Comparison of ENCODE assay signal across 9 cellular contexts in the genomic region with DNA sequence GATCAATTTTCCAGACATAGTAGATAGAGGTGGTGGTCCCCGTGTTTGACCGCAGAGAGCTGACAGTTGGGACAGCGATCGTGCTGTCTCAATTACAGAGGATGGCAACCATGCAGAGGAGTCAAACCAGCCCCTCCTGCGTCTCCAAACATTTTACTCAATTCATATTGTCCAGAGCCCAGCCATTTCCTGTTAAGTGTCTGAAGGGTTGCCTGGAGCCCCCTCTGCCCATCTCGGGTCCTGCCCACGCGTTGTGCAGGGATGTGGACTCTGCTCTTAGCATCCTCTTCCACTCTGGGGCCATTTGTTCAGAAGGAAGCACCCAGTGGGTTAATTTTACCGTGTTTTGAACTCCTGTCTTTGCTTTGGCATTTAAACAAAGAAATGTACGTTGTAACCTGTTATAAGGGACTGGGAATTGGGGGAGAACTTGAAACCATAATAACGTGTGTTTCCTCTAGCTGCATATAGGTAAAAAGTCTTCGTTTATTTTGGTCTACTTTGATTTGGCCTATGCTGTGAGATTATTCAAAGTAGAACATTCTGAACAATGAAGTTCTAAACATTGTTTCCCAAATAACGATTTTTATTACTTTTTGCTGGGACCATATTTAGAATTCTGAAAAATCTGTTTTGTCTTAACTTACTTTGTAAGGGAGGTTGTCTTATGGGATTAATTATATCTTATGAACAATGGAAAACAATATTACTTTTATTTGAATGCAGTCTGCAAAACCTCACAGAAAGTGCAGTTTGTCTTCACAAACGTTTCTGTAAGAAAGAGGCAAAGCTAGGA. TPM values are rescaled to one million over a fixed set of nuclear protein-coding genes. Genes with fewer than 3 reads are reported as not detected.
DNase-seq lines count a peak whose midpoint lies in the region; ATAC-seq and FAIRE-seq lines count a peak whose summit lies in the region.
"Had no signal": no experiment of that assay in that cellular context is flagged by ENCODE, and none has a peak within 500 bp of the region (broad histone marks: within the 10 kb centered on the region; RNA-seq: fewer than 3 reads in every experiment).

No MANE protein-coding gene starts in this region.

- H3K4me1 ChIP-seq in skeletal muscle satellite cell (ENCODE audit: control insufficient read depth, insufficient read depth, low read length) = no peaks in the 10 kb centered on the region

- no peaks in the 10 kb centered on the region for H3K36me3 ChIP-seq in skeletal muscle satellite cell (ENCODE audit: insufficient read depth, low read length)

- no peak overlapping the region for H3K9ac ChIP-seq in skeletal muscle satellite cell (ENCODE audit: low read depth, low read length)

- FAIRE-seq in HTR-8/SVneo (lab: Jason Lieb, UNC) = no peak

- H3K4me3 Mint-ChIP-seq in activated naive CD8-positive, alpha-beta T cell treated with anti-CD3 and anti-CD28 coated beads for 36 hours = peak overlapping the region; percentile 32
- H3K4me3 Mint-ChIP-seq: stimulated activated naive CD8-positive, alpha-beta T cell treated with anti-CD3 and anti-CD28 coated beads, Interleukin-15, Interleukin-2, amounts not matched to agents 100 ng/mL and 50 ng/mL, for 24 hours had no signal

- H3K9me3 Mint-ChIP-seq in activated naive CD8-positive, alpha-beta T cell treated with anti-CD3 and anti-CD28 coated beads for 36 hours = no peaks in the 10 kb centered on the region

- H3K4me1 Mint-ChIP-seq in activated naive CD8-positive, alpha-beta T cell treated with anti-CD3 and anti-CD28 coated beads for 36 hours = peaks cover 7% of the 10 kb centered on the region

- H3K4me2 ChIP-seq in skeletal muscle satellite cell (ENCODE audit: low read length) = peak overlapping the region; percentile 79

- H3K27me3 Mint-ChIP-seq in activated naive CD8-positive, alpha-beta T cell treated with anti-CD3 and anti-CD28 coated beads for 36 hours = peaks cover 84% of the 10 kb centered on the region

- no peaks in the 10 kb centered on the region for H3K9me3 ChIP-seq in iPS-18c (ENCODE audit: control insufficient read depth, insufficient read depth, low read length)
- H3K9me3 ChIP-seq in skeletal muscle satellite cell (replicated peaks; ENCODE audit: low read length) = no peaks in the 10 kb centered on the region

- DNase-seq in HTR-8/SVneo (ENCODE audit: insufficient read length, low spot score) (peak; percentile 34), NCI-H524 treated with DMSO at 0.1 percent for 48 hours (lab: John Stamatoyannopoulos, UW) (no peak), superior temporal gyrus (ENCODE audit: extremely low spot score) (no peak)
- no peak for DNase-seq in activated naive CD8-positive, alpha-beta T cell treated with anti-CD3 and anti-CD28 coated beads for 36 hours

- no peak for ATAC-seq in HG02759 (IDR thresholded peaks at IDR 0.05; ENCODE audit: unreplicated experiment)
- no peak for ATAC-seq in GM19467 (IDR thresholded peaks at IDR 0.05; ENCODE audit: unreplicated experiment)

- H3K36me3 Mint-ChIP-seq in activated naive CD8-positive, alpha-beta T cell treated with anti-CD3 and anti-CD28 coated beads for 36 hours = no peaks in the 10 kb centered on the region

- no peak overlapping the region for H3K27ac Mint-ChIP-seq in activated naive CD8-positive, alpha-beta T cell treated with anti-CD3 and anti-CD28 coated beads for 36 hours
- H3K27ac Mint-ChIP-seq: stimulated activated naive CD8-positive, alpha-beta T cell treated with anti-CD3 and anti-CD28 coated beads, Interleukin-15, Interleukin-2, amounts not matched to agents 100 ng/mL and 50 ng/mL, for 24 hours had no signal

- H3K4me3 ChIP-seq in iPS-18c (ENCODE audit: insufficient read depth, low read depth, low read length) = peak overlapping the region; percentile 62; the same call in 1 of the 2 replicates
- H3K4me3 ChIP-seq in skeletal muscle satellite cell (ENCODE audit: low read length) = peak overlapping the region; percentile 62

- H3K27me3 ChIP-seq in skeletal muscle satellite cell (ENCODE audit: control insufficient read depth, insufficient read depth, low read length) = peaks cover 87% of the 10 kb centered on the region

RNA-seq across cellular contexts. Expression of a gene that starts 0.9 kb away (rescaled TPM):
- total RNA-seq in activated naive CD8-positive, alpha-beta T cell treated with anti-CD3 and anti-CD28 coated beads for 36 hours = not detected
- 10.1 and 12.5 TPM in 2 replicates for total RNA-seq in skeletal muscle satellite cell (2012; rRNA removed)
